Comparison of ENCODE assay signal across 1 cellular context in the genomic region with DNA sequence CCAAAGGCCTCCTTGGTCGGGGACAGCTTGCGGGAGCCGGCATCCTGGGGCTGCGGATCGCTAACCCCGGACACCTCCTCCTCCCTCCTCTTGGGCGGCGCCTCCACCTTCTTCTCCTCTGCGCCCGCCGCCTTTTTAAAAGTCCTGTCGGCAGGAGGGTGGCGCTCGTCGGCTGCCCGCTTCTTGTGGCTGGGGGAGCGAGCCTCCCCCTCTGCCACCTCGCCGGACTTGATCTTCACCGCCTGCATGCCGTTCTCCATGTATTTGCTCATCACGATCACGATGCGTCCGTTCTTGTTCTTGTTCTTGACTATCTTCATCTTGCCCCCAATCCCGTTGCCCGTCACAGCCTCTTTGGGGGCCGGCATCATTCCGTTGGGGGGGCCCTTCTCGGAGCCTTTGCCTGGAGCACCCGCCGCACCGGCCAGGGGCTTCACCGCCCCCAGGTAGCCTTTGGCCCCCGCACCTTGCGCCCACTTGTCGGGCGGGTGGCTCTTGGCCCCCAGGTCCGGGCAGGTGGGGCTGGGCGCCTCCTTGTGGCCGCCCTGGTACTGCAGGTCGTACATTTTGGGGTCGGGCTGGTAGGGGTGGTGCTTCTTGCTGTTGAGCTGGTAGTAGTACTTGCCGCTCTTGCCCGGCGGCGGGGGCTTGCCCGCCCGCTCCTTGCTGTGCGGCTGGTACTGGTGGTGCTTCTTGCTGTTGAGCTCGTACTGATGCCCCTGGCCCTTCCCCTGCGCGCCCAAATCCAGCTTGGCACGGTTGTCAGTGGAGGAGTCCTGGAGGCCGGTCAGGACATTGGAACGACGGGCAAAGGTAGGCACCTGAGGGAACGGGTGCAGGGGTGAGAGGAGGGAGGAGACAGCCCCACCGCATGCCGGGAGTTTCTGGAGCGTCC.
TF ChIP-seq lines count a peak whose summit lies in the region.

No MANE protein-coding gene starts in this region.

TF ChIP-seq in HEK293, 187 proteins besides CTCF, POLR2A, EP300 and RAD21 (continued from another document):
- TF ChIP-seq ZNF426 (tag by site-specific recombination; IDR thresholded peaks at IDR 0.05), result no peak
- TF ChIP-seq ZNF341 (tag by site-specific recombination; IDR thresholded peaks at IDR 0.05; ENCODE audit: low read depth), result 0 out of 2 replicates have a peak, but pooled peaks have one; percentile 33
- TF ChIP-seq, protein P1, sequence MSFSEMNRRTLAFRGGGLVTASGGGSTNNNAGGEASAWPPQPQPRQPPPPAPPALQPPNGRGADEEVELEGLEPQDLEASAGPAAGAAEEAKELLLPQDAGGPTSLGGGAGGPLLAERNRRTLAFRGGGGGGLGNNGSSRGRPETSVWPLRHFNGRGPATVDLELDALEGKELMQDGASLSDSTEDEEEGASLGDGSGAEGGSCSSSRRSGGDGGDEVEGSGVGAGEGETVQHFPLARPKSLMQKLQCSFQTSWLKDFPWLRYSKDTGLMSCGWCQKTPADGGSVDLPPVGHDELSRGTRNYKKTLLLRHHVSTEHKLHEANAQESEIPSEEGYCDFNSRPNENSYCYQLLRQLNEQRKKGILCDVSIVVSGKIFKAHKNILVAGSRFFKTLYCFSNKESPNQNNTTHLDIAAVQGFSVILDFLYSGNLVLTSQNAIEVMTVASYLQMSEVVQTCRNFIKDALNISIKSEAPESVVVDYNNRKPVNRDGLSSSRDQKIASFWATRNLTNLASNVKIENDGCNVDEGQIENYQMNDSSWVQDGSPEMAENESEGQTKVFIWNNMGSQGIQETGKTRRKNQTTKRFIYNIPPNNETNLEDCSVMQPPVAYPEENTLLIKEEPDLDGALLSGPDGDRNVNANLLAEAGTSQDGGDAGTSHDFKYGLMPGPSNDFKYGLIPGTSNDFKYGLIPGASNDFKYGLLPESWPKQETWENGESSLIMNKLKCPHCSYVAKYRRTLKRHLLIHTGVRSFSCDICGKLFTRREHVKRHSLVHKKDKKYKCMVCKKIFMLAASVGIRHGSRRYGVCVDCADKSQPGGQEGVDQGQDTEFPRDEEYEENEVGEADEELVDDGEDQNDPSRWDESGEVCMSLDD (tag by site-specific recombination; IDR thresholded peaks at IDR 0.05), result peak; percentile 58
- no peak for TF ChIP-seq ZNF366 (tag by site-specific recombination; conservative IDR thresholded peaks at IDR 0.05)
- peak; percentile 88 for TF ChIP-seq SCRT1 (tag by site-specific recombination; IDR thresholded peaks at IDR 0.05; ENCODE audit: borderline replicate concordance)
- TF ChIP-seq, protein P2, sequence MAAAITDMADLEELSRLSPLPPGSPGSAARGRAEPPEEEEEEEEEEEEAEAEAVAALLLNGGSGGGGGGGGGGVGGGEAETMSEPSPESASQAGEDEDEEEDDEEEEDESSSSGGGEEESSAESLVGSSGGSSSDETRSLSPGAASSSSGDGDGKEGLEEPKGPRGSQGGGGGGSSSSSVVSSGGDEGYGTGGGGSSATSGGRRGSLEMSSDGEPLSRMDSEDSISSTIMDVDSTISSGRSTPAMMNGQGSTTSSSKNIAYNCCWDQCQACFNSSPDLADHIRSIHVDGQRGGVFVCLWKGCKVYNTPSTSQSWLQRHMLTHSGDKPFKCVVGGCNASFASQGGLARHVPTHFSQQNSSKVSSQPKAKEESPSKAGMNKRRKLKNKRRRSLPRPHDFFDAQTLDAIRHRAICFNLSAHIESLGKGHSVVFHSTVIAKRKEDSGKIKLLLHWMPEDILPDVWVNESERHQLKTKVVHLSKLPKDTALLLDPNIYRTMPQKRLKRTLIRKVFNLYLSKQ (tag by site-specific recombination; IDR thresholded peaks at IDR 0.05; ENCODE audit: borderline replicate concordance), result no peak
- peak; percentile 22; the same call in 1 of the 2 replicates for TF ChIP-seq SP2 (tag by site-specific recombination; IDR thresholded peaks at IDR 0.05)
- TF ChIP-seq YY2 (tag by site-specific recombination; IDR thresholded peaks at IDR 0.05), result no peak
- no peak for TF ChIP-seq KLF16 (tag by site-specific recombination; IDR thresholded peaks at IDR 0.05)
- TF ChIP-seq, protein P3, sequence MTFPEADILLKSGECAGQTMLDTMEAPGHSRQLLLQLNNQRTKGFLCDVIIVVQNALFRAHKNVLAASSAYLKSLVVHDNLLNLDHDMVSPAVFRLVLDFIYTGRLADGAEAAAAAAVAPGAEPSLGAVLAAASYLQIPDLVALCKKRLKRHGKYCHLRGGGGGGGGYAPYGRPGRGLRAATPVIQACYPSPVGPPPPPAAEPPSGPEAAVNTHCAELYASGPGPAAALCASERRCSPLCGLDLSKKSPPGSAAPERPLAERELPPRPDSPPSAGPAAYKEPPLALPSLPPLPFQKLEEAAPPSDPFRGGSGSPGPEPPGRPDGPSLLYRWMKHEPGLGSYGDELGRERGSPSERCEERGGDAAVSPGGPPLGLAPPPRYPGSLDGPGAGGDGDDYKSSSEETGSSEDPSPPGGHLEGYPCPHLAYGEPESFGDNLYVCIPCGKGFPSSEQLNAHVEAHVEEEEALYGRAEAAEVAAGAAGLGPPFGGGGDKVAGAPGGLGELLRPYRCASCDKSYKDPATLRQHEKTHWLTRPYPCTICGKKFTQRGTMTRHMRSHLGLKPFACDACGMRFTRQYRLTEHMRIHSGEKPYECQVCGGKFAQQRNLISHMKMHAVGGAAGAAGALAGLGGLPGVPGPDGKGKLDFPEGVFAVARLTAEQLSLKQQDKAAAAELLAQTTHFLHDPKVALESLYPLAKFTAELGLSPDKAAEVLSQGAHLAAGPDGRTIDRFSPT (tag by site-specific recombination; IDR thresholded peaks at IDR 0.05), result peak; percentile 57
- peak; percentile 59; the same call in 1 of the 2 replicates for TF ChIP-seq ZNF530 (tag by site-specific recombination; IDR thresholded peaks at IDR 0.05; ENCODE audit: low read depth)
- peak; percentile 71 for TF ChIP-seq SCRT2 (tag by site-specific recombination; IDR thresholded peaks at IDR 0.05)
- TF ChIP-seq HOXD13 (CRISPR knock-in tag; IDR thresholded peaks at IDR 0.05; ENCODE audit: borderline replicate concordance), result no peak
- no peak for TF ChIP-seq KLF1 (tag by site-specific recombination; IDR thresholded peaks at IDR 0.05)
- TF ChIP-seq ZNF23 (tag by site-specific recombination; IDR thresholded peaks at IDR 0.05; ENCODE audit: borderline replicate concordance), result no peak
- TF ChIP-seq ZNF2 (tag by site-specific recombination; IDR thresholded peaks at IDR 0.05), result 0 out of 2 replicates have a peak, but pooled peaks have one; percentile 17
- TF ChIP-seq, protein P4, sequence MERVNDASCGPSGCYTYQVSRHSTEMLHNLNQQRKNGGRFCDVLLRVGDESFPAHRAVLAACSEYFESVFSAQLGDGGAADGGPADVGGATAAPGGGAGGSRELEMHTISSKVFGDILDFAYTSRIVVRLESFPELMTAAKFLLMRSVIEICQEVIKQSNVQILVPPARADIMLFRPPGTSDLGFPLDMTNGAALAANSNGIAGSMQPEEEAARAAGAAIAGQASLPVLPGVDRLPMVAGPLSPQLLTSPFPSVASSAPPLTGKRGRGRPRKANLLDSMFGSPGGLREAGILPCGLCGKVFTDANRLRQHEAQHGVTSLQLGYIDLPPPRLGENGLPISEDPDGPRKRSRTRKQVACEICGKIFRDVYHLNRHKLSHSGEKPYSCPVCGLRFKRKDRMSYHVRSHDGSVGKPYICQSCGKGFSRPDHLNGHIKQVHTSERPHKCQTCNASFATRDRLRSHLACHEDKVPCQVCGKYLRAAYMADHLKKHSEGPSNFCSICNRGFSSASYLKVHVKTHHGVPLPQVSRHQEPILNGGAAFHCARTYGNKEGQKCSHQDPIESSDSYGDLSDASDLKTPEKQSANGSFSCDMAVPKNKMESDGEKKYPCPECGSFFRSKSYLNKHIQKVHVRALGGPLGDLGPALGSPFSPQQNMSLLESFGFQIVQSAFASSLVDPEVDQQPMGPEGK (tag by site-specific recombination; IDR thresholded peaks at IDR 0.05), result peak; percentile 85
- no peak for TF ChIP-seq PRDM1 (tag by site-specific recombination; IDR thresholded peaks at IDR 0.05)
- 0 out of 2 replicates have a peak, but pooled peaks have one; percentile 11 for TF ChIP-seq KLF9 (tag by site-specific recombination; IDR thresholded peaks at IDR 0.05; ENCODE audit: low read depth)
- no peak for TF ChIP-seq ZNF48 (tag by site-specific recombination; IDR thresholded peaks at IDR 0.05)
